ENCODE assay signal across 8 cellular contexts in the genomic region with DNA sequence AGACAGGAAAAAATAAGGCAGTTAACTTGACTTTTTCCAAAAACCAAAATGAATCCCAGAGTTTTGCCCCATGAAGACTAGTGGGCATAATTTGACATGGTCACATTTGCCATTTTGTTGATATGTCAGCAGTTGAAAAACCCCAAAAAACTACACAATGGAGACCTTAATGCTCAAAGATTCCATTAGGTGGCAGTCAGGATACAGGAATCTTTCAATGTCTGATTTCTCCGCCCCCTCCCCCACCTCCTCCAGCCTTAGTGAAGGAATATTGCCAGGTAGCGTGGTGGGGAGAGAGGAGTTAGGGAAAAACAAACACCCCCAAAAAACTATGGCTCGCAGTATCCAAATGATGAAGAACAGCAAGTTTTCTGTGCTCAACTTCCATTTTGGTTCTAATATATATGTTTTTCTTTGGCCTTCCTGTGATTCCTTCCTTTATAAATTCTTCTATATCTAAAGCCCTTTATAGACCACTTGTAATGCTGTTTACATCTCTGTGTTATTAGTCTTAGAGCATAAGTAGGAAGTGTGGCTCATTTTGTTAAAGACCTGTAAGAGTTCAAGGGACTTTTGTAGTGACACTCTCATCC. TPM values are rescaled to one million over a fixed set of nuclear protein-coding genes. Genes with fewer than 3 reads are reported as not detected.
DNase-seq lines count a peak whose midpoint lies in the region; ATAC-seq, FAIRE-seq and TF ChIP-seq lines count a peak whose summit lies in the region.

No MANE protein-coding gene starts in this region.

- no peak overlapping the region for H3K9ac ChIP-seq in GM12878 (ENCODE audit: control insufficient read depth, insufficient read depth, low read length)

- TF ChIP-seq EP300 in GM12878 (IDR thresholded peaks at IDR 0.05; ENCODE audit: borderline replicate concordance in 1 of 2, control insufficient read depth in 1 of 2, low read depth in 2 of 2, low read length in 2 of 2) = no peak

- 0% methylated on average over 2 of the region's 3 CpGs for WGBS in GM12878 (ENCODE audit: insufficient coverage, insufficient replicate concordance, low lambda C conversion rate, missing lambda C conversion rate)

- POLR2A ChIA-PET in GM12878 (lab: Charles Lee) = interaction anchor here (0.8 to 1.2 kb wide), 4 partner anchors 44 to 285 kb away, joined by 3 to 5 read pairs (median 3); no protein-coding TSS in a partner anchor

- in situ Hi-C loops in GM12878 (cut with MboI) = loop anchor here (5.0 to 25.0 kb wide), 3 partner anchors 236 to 1826 kb away; no protein-coding TSS in a partner anchor

- intact Hi-C loops in Right ventricle myocardium superior (cut with DNase I) (loop anchor here (5.0 kb wide), 1 partner anchor 236 kb away; no protein-coding TSS in a partner anchor), cardiac septum (cut with DNase I) (loop anchor here (2.0 to 5.0 kb wide), 2 partner anchors 235 to 296 kb away; no protein-coding TSS in a partner anchor), GM12878 (cut with micrococcal nuclease; ENCODE audit: unreplicated experiment) (loop anchor here (1.0 to 2.0 kb wide), 6 partner anchors 43 to 289 kb away; no protein-coding TSS in a partner anchor)

- RAD21 ChIA-PET in GM12878 (lab: Charles Lee; ENCODE audit: unreplicated experiment) = interaction anchor here (0.6 to 6.9 kb wide), 16 partner anchors 10 to 361 kb away, joined by 3 to 151 read pairs (median 5); no protein-coding TSS in a partner anchor

- no peak overlapping the region for H3K4me3 ChIP-seq in GM12878

- peak; percentile 96 for TF ChIP-seq RAD21 in GM12878 (IDR thresholded peaks at IDR 0.05; ENCODE audit: insufficient read depth, low read depth, low read length)

- ATAC-seq in Right ventricle myocardium superior (ENCODE audit: poor library complexity) (peak; percentile 81), GM12878 (peak; percentile 83)

- CTCF ChIA-PET in GM12878 (lab: Yijun Ruan, JAX) = interaction anchor here (1.0 to 7.0 kb wide), 13 partner anchors 10 to 289 kb away, joined by 3 to 191 read pairs (median 7); no protein-coding TSS in a partner anchor

- no peaks in the 10 kb centered on the region for H3K36me3 ChIP-seq in GM12878 (ENCODE audit: control insufficient read depth in 2 of 2, insufficient read depth in 2 of 2, low read length in 1 of 2)

- no peak overlapping the region for H3K4me2 ChIP-seq in GM12878 (ENCODE audit: control insufficient read depth, insufficient read depth)

- H3K4me1 ChIP-seq in GM12878 (ENCODE audit: control insufficient read depth, insufficient read depth, low read length) = 0 out of 2 replicates have a peak, but pooled peaks cover 2% of the 10 kb centered on the region

- H3K27me3 ChIP-seq in GM12878 (replicated peaks in 1 of 2; ENCODE audit: control insufficient read depth in 2 of 2, insufficient read depth in 2 of 2, low read length in 1 of 2) = no peaks in the 10 kb centered on the region

- H3K79me2 ChIP-seq in GM12878 (ENCODE audit: control insufficient read depth, insufficient read depth, low read length) = no peaks in the 10 kb centered on the region

- FAIRE-seq in GM12878 (lab: Jason Lieb, UNC) = no peak

- H3K9me3 ChIP-seq in GM12878 (replicated peaks; ENCODE audit: control insufficient read depth, insufficient read depth, low read length) = no peaks in the 10 kb centered on the region

- peak overlapping the region; percentile 20; the same call in 1 of the 2 replicates for H2AFZ ChIP-seq in GM12878 (ENCODE audit: control insufficient read depth, low read depth, low read length)

- H3K27ac ChIP-seq in GM12878 (ENCODE audit: control insufficient read depth, insufficient read depth) = no peak overlapping the region

- H4K20me1 ChIP-seq in GM12878 (ENCODE audit: control insufficient read depth, insufficient read depth) = no peaks in the 10 kb centered on the region

- TF ChIP-seq CTCF in GM12878 (IDR thresholded peaks at IDR 0.05 in 2 of 3, conservative IDR thresholded peaks at IDR 0.05 in 1 of 3; ENCODE audit: control insufficient read depth in 2 of 3, extremely low read depth in 1 of 3, insufficient read depth in 1 of 3, low read depth in 3 of 3, low read length in 3 of 3) = peak; percentile 62 to 76 (median 68); a peak in 5 of 6 replicates

- no TSS peak for BruUV-seq in GM12878 (replicated peaks; lab: Mats Ljungman, UMichigan)

- SMC1A ChIA-PET in GM12878 (lab: Charles Lee; ENCODE audit: uncharacterized antibody, unreplicated experiment) = interaction anchor here (0.8 to 4.0 kb wide), 25 partner anchors 9 to 299 kb away, joined by 3 to 61 read pairs (median 7); no protein-coding TSS in a partner anchor

- DNase-seq in Right ventricle myocardium superior (no peak), cardiac septum (ENCODE audit: low spot score) (no peak), HuH-7.5 (ENCODE audit: low spot score) (peak; percentile 37), RPMI7951 (ENCODE audit: low read depth) (peak; percentile 59), GM12878 (ENCODE audit: low read depth, low spot score) (peak; percentile 47), islet precursor cell (peak; percentile 70), ecto neural progenitor cell (ENCODE audit: low spot score) (no peak)
- peak; percentile 12 for DNase-seq in stimulated activated CD8-positive, alpha-beta memory T cell treated with anti-CD3 and anti-CD28 coated beads, Interleukin-12 subunit alpha, Interleukin-12 subunit beta, amount 100 ng/mL, for 1 hour (ENCODE audit: low read depth)

- TF ChIP-seq POLR2A in GM12878 (IDR thresholded peaks at IDR 0.05; ENCODE audit: low read depth, low read length) = no peak

TF ChIP-seq in GM12878, 131 proteins besides CTCF, POLR2A, EP300 and RAD21 (continues in another document):
- TF ChIP-seq SUPT20H (IDR thresholded peaks at IDR 0.05; ENCODE audit: borderline replicate concordance, control insufficient read depth, low read depth, low read length) = no peak
- TF ChIP-seq JUNB (IDR thresholded peaks at IDR 0.05) = no peak
- TF ChIP-seq, protein P1, sequence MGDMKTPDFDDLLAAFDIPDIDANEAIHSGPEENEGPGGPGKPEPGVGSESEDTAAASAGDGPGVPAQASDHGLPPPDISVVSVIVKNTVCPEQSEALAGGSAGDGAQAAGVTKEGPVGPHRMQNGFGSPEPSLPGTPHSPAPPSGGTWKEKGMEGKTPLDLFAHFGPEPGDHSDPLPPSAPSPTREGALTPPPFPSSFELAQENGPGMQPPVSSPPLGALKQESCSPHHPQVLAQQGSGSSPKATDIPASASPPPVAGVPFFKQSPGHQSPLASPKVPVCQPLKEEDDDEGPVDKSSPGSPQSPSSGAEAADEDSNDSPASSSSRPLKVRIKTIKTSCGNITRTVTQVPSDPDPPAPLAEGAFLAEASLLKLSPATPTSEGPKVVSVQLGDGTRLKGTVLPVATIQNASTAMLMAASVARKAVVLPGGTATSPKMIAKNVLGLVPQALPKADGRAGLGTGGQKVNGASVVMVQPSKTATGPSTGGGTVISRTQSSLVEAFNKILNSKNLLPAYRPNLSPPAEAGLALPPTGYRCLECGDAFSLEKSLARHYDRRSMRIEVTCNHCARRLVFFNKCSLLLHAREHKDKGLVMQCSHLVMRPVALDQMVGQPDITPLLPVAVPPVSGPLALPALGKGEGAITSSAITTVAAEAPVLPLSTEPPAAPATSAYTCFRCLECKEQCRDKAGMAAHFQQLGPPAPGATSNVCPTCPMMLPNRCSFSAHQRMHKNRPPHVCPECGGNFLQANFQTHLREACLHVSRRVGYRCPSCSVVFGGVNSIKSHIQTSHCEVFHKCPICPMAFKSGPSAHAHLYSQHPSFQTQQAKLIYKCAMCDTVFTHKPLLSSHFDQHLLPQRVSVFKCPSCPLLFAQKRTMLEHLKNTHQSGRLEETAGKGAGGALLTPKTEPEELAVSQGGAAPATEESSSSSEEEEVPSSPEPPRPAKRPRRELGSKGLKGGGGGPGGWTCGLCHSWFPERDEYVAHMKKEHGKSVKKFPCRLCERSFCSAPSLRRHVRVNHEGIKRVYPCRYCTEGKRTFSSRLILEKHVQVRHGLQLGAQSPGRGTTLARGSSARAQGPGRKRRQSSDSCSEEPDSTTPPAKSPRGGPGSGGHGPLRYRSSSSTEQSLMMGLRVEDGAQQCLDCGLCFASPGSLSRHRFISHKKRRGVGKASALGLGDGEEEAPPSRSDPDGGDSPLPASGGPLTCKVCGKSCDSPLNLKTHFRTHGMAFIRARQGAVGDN (IDR thresholded peaks at IDR 0.05) = no peak
- TF ChIP-seq EZH2 (IDR thresholded peaks at IDR 0.05; ENCODE audit: borderline replicate concordance, control insufficient read depth, low read depth, low read length) = no peak
- TF ChIP-seq RCOR1 (conservative IDR thresholded peaks at IDR 0.05; ENCODE audit: low read depth, low read length) = no peak
- no peak for TF ChIP-seq HDGF (IDR thresholded peaks at IDR 0.05)
- no peak for TF ChIP-seq TCF12 (IDR thresholded peaks at IDR 0.05; ENCODE audit: low read depth, low read length)
- TF ChIP-seq, protein P2, sequence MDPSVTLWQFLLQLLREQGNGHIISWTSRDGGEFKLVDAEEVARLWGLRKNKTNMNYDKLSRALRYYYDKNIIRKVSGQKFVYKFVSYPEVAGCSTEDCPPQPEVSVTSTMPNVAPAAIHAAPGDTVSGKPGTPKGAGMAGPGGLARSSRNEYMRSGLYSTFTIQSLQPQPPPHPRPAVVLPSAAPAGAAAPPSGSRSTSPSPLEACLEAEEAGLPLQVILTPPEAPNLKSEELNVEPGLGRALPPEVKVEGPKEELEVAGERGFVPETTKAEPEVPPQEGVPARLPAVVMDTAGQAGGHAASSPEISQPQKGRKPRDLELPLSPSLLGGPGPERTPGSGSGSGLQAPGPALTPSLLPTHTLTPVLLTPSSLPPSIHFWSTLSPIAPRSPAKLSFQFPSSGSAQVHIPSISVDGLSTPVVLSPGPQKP (IDR thresholded peaks at IDR 0.05; ENCODE audit: low read depth, low read length) = no peak

RNA-seq across cellular contexts. Expression of gene SMNDC1, which starts 6.7 kb away (rescaled TPM):
- total RNA-seq in Right ventricle myocardium superior (25.0 TPM), cardiac septum (25.8 TPM), GM12878 (2014; rRNA removed) (4.6 and 7.8 TPM in 2 replicates), GM12878 (2014; rRNA removed; fragmentation: Illumina TruSeq; extraction: Trizol) (11.0 and 12.3 TPM in 2 replicates), GM12878 (2021) (32.8 and 37.2 TPM in 2 replicates)
- total RNA-seq in RPMI7951 (2014; rRNA removed; shearing (Covaris generic)) = 6.3 and 7.6 TPM in 2 replicates
- total RNA-seq in GM12878 (2013; cell fraction: nucleolus; rRNA removed) = 36.2 and 40.2 TPM in 2 replicates
- 7.3 TPM for polyA plus RNA-seq in GM12878 (2011; ENCODE audit: low read depth)
- polyA plus RNA-seq in GM12878 (2011; rRNA removed) (17.1 and 25.3 TPM in 2 replicates), GM12878 (2014; fragmentation: Illumina TruSeq; extraction: Trizol) (35.3 and 44.0 TPM in 2 replicates), GM12878 (2014; fragmentation: Nextera tagmentation; extraction: Ambion mirVana) (10 to 100 TPM; 10.1 to 12.9 TPM), GM12878 (2014; rRNA removed) (12.5 and 19.1 TPM in 2 replicates), GM12878 (2016; fragmentation: Nextera tagmentation; extraction: Ambion mirVana) (10 to 100 TPM; 22.7 to 26.5 TPM)
- 6.1 and 6.5 TPM in 2 replicates for polyA plus RNA-seq in GM12878 (2011; cell fraction: cytosol; rRNA removed)
- polyA plus RNA-seq in GM12878 (2011; cell fraction: nucleus; rRNA removed) = 10.0 and 12.6 TPM in 2 replicates
- 14.0 and 21.2 TPM in 2 replicates for polyA plus RNA-seq in GM12878 (2012)
- polyA minus RNA-seq in GM12878 (2011; rRNA and poly(A)+ RNA removed) = 4.6 and 9.4 TPM in 2 replicates
- polyA minus RNA-seq in GM12878 (2011; cell fraction: cytosol; rRNA and poly(A)+ RNA removed) = 4.4 and 8.5 TPM in 2 replicates
- 11.8 and 21.9 TPM in 2 replicates for polyA minus RNA-seq in GM12878 (2011; cell fraction: nucleus; rRNA and poly(A)+ RNA removed)

Comparison
In these comparisons a context has a peak if more than half of its experiments do, and no peak if none do; other contexts are left out.
1. DNase-seq: peak in HuH-7.5 (single experiment), RPMI7951 (single experiment), GM12878 (single experiment), islet precursor cell (single experiment) and stimulated activated CD8-positive, alpha-beta memory T cell treated with anti-CD3 and anti-CD28 coated beads, Interleukin-12 subunit alpha, Interleukin-12 subunit beta, amount 100 ng/mL, for 1 hour (single experiment); none in Right ventricle myocardium superior (single experiment), cardiac septum (single experiment) and ecto neural progenitor cell (single experiment).